Comparison of ENCODE assay signal across 22 cellular contexts in genomic region chr2:98744595-98744994, GRCh38.
"Had no signal": no experiment of that assay in that cellular context is flagged by ENCODE, and none has a peak within 500 bp of the region (broad histone marks: within the 10 kb centered on the region; RNA-seq: fewer than 3 reads in every experiment).

No MANE protein-coding gene starts in this region.

- ATAC-seq: naive thymus-derived CD4-positive, alpha-beta T cell; WTC11 had no signal

- FAIRE-seq: endometrium had no signal

- H3K27ac ChIP-seq: lower lobe of right lung, spleen, thoracic aorta, upper lobe of left lung had no signal

- H3K9me3 Mint-ChIP-seq: brain, WTC11 had no signal

- H3K27me3 Mint-ChIP-seq: activated CD4-positive, alpha-beta memory T cell treated with anti-CD3 and anti-CD28 coated beads for 36 hours; naive thymus-derived CD4-positive, alpha-beta T cell had no signal

- H3K4me3 ChIP-seq: heart right ventricle, lower lobe of right lung, spleen, thoracic aorta, upper lobe of left lung had no signal

- H3K27me3 ChIP-seq: heart right ventricle, spleen, upper lobe of left lung had no signal

- H3K4me3 Mint-ChIP-seq: activated CD4-positive, alpha-beta memory T cell treated with anti-CD3 and anti-CD28 coated beads for 36 hours; brain; WTC11 had no signal

- H3K36me3 Mint-ChIP-seq: brain, WTC11 had no signal

- H3K9me3 ChIP-seq: heart right ventricle, lower lobe of right lung, spleen, thoracic aorta, upper lobe of left lung had no signal

- H3K27ac Mint-ChIP-seq: activated CD4-positive, alpha-beta memory T cell treated with anti-CD3 and anti-CD28 coated beads for 36 hours; brain; progenitor cell of endocrine pancreas; WTC11 had no signal

- H3K36me3 ChIP-seq: heart right ventricle, lower lobe of right lung, spleen, thoracic aorta, upper lobe of left lung had no signal

- DNase-seq: activated CD4-positive, alpha-beta memory T cell treated with anti-CD3 and anti-CD28 coated beads for 36 hours; activated CD4-positive, alpha-beta T cell treated with anti-CD3 and anti-CD28 coated beads for 48 hours; activated naive CD4-positive, alpha-beta T cell treated with Interleukin-2 at 50 U/mL for 16 hours; effector CD4-positive, alpha-beta T cell; erythroblast; foreskin fibroblast; islet precursor cell; left cardiac atrium; lower lobe of right lung; naive thymus-derived CD4-positive, alpha-beta T cell; retina; spleen; stimulated activated CD4-positive, alpha-beta T cell treated with anti-CD3 and anti-CD28 coated beads, Interleukin-4, amount 100 ng/mL, for 1 hour; T-helper 1 cell; T1000 had no signal
